Comparison of ENCODE assay signal across 1 cellular context in the genomic region with DNA sequence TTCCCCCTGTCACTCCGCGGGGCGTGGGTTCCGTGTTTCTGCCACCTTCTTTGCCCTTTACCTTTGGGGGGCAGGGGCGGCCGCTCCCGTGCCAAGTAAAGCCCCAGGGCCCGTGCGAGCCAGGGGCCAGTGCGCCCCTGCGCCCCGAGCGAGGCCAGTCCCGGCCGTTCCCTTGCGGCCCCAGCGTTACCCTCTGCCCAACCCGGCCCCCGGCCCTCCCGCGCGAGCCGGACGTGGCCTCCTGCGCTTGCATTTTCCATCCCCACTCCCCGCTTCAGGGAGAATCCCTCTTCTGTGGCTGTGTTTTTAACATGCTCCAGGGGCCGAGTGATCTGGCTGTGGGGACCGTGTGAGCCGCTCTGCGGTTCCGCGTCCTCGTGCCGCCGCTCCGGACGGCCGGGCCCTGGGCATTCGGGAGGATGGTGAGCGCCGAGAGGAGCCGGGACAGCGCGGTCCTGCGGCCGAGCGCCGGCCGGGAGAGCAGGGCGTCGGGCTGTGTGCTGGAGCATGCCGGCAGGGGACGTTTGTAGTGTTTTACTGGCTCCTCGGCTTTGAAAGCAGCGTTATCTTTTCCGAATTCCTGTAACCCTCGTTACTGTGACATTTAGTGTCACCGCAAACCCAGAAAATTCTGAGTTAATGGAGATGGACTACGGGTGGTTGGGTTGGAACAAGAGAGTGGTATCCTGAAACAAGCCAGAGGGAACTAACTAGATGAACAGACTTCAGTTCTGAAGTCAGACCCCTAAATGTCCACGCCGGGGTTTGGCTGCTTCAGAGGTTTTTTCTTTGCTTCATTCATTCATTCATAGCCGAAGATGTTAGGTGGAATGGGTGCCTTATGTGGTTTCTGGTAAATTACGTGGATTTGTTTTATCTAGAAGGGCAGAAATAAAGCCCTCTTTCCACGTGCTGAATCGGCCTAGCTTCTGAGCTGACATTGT.
A peak's percentile ranks its signal among the peaks of the same experiment; 100 is the strongest.
TF ChIP-seq lines count a peak whose summit lies in the region.

No MANE protein-coding gene starts in this region.

TF ChIP-seq in K562, 482 proteins besides CTCF, POLR2A, EP300 and RAD21 (continued from another document and continues in another):
- TF ChIP-seq, protein P1, sequence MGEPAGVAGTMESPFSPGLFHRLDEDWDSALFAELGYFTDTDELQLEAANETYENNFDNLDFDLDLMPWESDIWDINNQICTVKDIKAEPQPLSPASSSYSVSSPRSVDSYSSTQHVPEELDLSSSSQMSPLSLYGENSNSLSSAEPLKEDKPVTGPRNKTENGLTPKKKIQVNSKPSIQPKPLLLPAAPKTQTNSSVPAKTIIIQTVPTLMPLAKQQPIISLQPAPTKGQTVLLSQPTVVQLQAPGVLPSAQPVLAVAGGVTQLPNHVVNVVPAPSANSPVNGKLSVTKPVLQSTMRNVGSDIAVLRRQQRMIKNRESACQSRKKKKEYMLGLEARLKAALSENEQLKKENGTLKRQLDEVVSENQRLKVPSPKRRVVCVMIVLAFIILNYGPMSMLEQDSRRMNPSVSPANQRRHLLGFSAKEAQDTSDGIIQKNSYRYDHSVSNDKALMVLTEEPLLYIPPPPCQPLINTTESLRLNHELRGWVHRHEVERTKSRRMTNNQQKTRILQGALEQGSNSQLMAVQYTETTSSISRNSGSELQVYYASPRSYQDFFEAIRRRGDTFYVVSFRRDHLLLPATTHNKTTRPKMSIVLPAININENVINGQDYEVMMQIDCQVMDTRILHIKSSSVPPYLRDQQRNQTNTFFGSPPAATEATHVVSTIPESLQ (CRISPR knock-in tag; IDR thresholded peaks at IDR 0.05) = 0 out of 2 replicates have a peak, but pooled peaks have one; percentile 51
- TF ChIP-seq ZNF232 (CRISPR knock-in tag; IDR thresholded peaks at IDR 0.05) (peak; percentile 60; the same call in 1 of the 2 replicates), HLTF (IDR thresholded peaks at IDR 0.05) (no peak), ZNF76 (CRISPR knock-in tag; IDR thresholded peaks at IDR 0.05; ENCODE audit: borderline replicate concordance) (peak; percentile 73; the same call in 1 of the 2 replicates), HMG20B (CRISPR knock-in tag; IDR thresholded peaks at IDR 0.05) (no peak), ZNF384 (IDR thresholded peaks at IDR 0.05; ENCODE audit: low read depth, low read length) (no peak), FUS (optimal IDR thresholded peaks at IDR 0.05; ENCODE audit: low read depth, low read length) (no peak), ZNF316 (IDR thresholded peaks at IDR 0.05) (no peak), ZBED1 (IDR thresholded peaks at IDR 0.05) (no peak), ZZZ3 (IDR thresholded peaks at IDR 0.05) (no peak), SMAD2 (IDR thresholded peaks at IDR 0.05; ENCODE audit: low read depth, low read length) (no peak), SETDB1 (IDR thresholded peaks at IDR 0.05; ENCODE audit: low read length) (no peak), MYNN (IDR thresholded peaks at IDR 0.05) (0 out of 2 replicates have a peak, but pooled peaks have one; percentile 24), MYNN (CRISPR knock-in tag; IDR thresholded peaks at IDR 0.05) (no peak), ZNF253 (CRISPR knock-in tag; conservative IDR thresholded peaks at IDR 0.05) (no peak), GTF2A2 (tag; IDR thresholded peaks at IDR 0.05) (no peak), C11orf30 (IDR thresholded peaks at IDR 0.05; ENCODE audit: low read depth) (no peak), ZNF165 (CRISPR knock-in tag; IDR thresholded peaks at IDR 0.05; ENCODE audit: borderline replicate concordance) (no peak), PHF21A (IDR thresholded peaks at IDR 0.05; ENCODE audit: borderline replicate concordance, low read depth) (no peak), ZNF695 (CRISPR knock-in tag; IDR thresholded peaks at IDR 0.05) (no peak), FOXK1 (CRISPR knock-in tag; IDR thresholded peaks at IDR 0.05; ENCODE audit: borderline replicate concordance) (no peak)
- TF ChIP-seq, protein P2, sequence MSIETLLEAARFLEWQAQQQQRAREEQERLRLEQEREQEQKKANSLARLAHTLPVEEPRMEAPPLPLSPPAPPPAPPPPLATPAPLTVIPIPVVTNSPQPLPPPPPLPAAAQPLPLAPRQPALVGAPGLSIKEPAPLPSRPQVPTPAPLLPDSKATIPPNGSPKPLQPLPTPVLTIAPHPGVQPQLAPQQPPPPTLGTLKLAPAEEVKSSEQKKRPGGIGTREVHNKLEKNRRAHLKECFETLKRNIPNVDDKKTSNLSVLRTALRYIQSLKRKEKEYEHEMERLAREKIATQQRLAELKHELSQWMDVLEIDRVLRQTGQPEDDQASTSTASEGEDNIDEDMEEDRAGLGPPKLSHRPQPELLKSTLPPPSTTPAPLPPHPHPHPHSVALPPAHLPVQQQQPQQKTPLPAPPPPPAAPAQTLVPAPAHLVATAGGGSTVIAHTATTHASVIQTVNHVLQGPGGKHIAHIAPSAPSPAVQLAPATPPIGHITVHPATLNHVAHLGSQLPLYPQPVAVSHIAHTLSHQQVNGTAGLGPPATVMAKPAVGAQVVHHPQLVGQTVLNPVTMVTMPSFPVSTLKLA (conservative IDR thresholded peaks at IDR 0.05) = peak in 1 of 2 experiments; percentile 25; a peak in 1 of 4 replicates
- TF ChIP-seq, protein P3, sequence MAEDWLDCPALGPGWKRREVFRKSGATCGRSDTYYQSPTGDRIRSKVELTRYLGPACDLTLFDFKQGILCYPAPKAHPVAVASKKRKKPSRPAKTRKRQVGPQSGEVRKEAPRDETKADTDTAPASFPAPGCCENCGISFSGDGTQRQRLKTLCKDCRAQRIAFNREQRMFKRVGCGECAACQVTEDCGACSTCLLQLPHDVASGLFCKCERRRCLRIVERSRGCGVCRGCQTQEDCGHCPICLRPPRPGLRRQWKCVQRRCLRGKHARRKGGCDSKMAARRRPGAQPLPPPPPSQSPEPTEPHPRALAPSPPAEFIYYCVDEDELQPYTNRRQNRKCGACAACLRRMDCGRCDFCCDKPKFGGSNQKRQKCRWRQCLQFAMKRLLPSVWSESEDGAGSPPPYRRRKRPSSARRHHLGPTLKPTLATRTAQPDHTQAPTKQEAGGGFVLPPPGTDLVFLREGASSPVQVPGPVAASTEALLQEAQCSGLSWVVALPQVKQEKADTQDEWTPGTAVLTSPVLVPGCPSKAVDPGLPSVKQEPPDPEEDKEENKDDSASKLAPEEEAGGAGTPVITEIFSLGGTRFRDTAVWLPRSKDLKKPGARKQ (CRISPR knock-in tag; IDR thresholded peaks at IDR 0.05) = no peak
- TF ChIP-seq, protein P4, sequence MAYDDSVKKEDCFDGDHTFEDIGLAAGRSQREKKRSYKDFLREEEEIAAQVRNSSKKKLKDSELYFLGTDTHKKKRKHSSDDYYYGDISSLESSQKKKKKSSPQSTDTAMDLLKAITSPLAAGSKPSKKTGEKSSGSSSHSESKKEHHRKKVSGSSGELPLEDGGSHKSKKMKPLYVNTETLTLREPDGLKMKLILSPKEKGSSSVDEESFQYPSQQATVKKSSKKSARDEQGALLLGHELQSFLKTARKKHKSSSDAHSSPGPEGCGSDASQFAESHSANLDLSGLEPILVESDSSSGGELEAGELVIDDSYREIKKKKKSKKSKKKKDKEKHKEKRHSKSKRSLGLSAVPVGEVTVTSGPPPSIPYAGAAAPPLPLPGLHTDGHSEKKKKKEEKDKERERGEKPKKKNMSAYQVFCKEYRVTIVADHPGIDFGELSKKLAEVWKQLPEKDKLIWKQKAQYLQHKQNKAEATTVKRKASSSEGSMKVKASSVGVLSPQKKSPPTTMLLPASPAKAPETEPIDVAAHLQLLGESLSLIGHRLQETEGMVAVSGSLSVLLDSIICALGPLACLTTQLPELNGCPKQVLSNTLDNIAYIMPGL (CRISPR knock-in tag; IDR thresholded peaks at IDR 0.05) = peak; percentile 55; the same call in 1 of the 2 replicates
- TF ChIP-seq, protein P5, sequence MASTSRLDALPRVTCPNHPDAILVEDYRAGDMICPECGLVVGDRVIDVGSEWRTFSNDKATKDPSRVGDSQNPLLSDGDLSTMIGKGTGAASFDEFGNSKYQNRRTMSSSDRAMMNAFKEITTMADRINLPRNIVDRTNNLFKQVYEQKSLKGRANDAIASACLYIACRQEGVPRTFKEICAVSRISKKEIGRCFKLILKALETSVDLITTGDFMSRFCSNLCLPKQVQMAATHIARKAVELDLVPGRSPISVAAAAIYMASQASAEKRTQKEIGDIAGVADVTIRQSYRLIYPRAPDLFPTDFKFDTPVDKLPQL (IDR thresholded peaks at IDR 0.05; ENCODE audit: extremely low read depth, insufficient read length) = no peak
- TF ChIP-seq, protein P6, sequence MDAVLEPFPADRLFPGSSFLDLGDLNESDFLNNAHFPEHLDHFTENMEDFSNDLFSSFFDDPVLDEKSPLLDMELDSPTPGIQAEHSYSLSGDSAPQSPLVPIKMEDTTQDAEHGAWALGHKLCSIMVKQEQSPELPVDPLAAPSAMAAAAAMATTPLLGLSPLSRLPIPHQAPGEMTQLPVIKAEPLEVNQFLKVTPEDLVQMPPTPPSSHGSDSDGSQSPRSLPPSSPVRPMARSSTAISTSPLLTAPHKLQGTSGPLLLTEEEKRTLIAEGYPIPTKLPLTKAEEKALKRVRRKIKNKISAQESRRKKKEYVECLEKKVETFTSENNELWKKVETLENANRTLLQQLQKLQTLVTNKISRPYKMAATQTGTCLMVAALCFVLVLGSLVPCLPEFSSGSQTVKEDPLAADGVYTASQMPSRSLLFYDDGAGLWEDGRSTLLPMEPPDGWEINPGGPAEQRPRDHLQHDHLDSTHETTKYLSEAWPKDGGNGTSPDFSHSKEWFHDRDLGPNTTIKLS (IDR thresholded peaks at IDR 0.05; ENCODE audit: borderline replicate concordance, low read depth) = no peak
- TF ChIP-seq, protein P7, sequence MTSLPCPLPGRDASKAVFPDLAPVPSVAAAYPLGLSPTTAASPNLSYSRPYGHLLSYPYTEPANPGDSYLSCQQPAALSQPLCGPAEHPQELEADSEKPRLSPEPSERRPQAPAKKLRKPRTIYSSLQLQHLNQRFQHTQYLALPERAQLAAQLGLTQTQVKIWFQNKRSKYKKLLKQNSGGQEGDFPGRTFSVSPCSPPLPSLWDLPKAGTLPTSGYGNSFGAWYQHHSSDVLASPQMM (CRISPR knock-in tag; IDR thresholded peaks at IDR 0.05) = no peak
- TF ChIP-seq, protein P8, sequence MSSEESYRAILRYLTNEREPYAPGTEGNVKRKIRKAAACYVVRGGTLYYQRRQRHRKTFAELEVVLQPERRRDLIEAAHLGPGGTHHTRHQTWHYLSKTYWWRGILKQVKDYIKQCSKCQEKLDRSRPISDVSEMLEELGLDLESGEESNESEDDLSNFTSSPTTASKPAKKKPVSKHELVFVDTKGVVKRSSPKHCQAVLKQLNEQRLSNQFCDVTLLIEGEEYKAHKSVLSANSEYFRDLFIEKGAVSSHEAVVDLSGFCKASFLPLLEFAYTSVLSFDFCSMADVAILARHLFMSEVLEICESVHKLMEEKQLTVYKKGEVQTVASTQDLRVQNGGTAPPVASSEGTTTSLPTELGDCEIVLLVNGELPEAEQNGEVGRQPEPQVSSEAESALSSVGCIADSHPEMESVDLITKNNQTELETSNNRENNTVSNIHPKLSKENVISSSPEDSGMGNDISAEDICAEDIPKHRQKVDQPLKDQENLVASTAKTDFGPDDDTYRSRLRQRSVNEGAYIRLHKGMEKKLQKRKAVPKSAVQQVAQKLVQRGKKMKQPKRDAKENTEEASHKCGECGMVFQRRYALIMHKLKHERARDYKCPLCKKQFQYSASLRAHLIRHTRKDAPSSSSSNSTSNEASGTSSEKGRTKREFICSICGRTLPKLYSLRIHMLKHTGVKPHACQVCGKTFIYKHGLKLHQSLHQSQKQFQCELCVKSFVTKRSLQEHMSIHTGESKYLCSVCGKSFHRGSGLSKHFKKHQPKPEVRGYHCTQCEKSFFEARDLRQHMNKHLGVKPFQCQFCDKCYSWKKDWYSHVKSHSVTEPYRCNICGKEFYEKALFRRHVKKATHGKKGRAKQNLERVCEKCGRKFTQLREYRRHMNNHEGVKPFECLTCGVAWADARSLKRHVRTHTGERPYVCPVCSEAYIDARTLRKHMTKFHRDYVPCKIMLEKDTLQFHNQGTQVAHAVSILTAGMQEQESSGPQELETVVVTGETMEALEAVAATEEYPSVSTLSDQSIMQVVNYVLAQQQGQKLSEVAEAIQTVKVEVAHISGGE (CRISPR knock-in tag; IDR thresholded peaks at IDR 0.05) = no peak
